ENCODE assay signal across 8 cellular contexts in the genomic region with DNA sequence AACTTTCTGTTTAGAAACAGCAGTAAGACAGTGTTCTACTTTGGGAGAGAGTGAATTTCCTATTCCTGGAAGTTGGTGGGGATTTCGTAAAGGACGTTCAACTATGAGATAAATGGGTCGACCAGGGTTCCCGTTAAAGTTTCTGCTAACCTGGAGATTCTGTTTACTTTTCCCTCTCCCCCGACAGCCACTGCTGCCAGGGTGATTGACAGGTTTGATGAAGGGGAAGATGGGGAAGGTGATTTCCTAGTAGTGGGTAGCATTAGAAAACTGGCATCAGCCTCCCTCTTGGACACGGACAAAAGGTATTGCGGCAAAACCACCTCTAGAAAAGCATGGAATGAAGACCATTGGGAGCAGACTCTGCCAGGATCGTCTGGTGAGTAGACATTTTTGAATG. TPM values are rescaled to one million over a fixed set of nuclear protein-coding genes. Genes with fewer than 3 reads are reported as not detected.
DNase-seq lines count a peak whose midpoint lies in the region; ATAC-seq and TF ChIP-seq lines count a peak whose summit lies in the region.

No MANE protein-coding gene starts in this region.

- no peak overlapping the region for H3K27ac ChIP-seq in KMS-11

- no peak for ATAC-seq in natural killer cell
- ATAC-seq in GM18858 (IDR thresholded peaks at IDR 0.05; ENCODE audit: unreplicated experiment), result no peak

- H3K4me3 ChIP-seq in BE2C (ENCODE audit: low read depth, low read length), result peak overlapping the region; percentile 83
- H3K4me3 ChIP-seq in KMS-11 (IDR thresholded peaks at IDR 0.05; ENCODE audit: insufficient read depth, low read depth, low read length), result no peak overlapping the region
- H3K4me3 ChIP-seq in choroid plexus epithelial cell (ENCODE audit: low read depth, low read length), result peak overlapping the region; percentile 90

- H3K27me3 ChIP-seq in BE2C (peaks cover 29% of the 10 kb centered on the region), KMS-11 (ENCODE audit: insufficient read depth, low read depth) (peaks cover under 1% of the 10 kb centered on the region; the same call in 1 of the 2 replicates)

- H3K4me1 Mint-ChIP-seq in natural killer cell, result peaks cover 59 to 62% of the 10 kb centered on the region in 2 donors

- H3K4me1 ChIP-seq in BE2C, result no peaks in the 10 kb centered on the region
- peaks cover 30% of the 10 kb centered on the region for H3K4me1 ChIP-seq in KMS-11 (ENCODE audit: low read depth, poor library complexity, severe bottlenecking)

- DNase-seq in BE2C (no peak), choroid plexus epithelial cell (ENCODE audit: low read depth) (no peak), natural killer cell (no peak), COLO668 (lab: John Stamatoyannopoulos, UW; ENCODE audit: unreplicated experiment) (no peak), NOMO-1 treated with DMSO at 0.1 percent for 48 hours (lab: John Stamatoyannopoulos, UW; ENCODE audit: unreplicated experiment) (no peak), hippocampal formation (lab: John Stamatoyannopoulos, UW) (no peak)

- peak overlapping the region; percentile 61 for H3K4me2 ChIP-seq in KMS-11

- peaks cover 24% of the 10 kb centered on the region for H3K36me3 Mint-ChIP-seq in natural killer cell

- TF ChIP-seq CTCF in BE2C (IDR thresholded peaks at IDR 0.05; ENCODE audit: low read depth, low read length), result no peak
- TF ChIP-seq CTCF in KMS-11 (conservative IDR thresholded peaks at IDR 0.05; ENCODE audit: low read depth, low read length), result no peak
- no peak for TF ChIP-seq CTCF in choroid plexus epithelial cell (conservative IDR thresholded peaks at IDR 0.05; ENCODE audit: low read depth, low read length)
- no peak for TF ChIP-seq CTCF in natural killer cell (IDR thresholded peaks at IDR 0.05)

- H3K36me3 ChIP-seq in BE2C (peaks cover 46% of the 10 kb centered on the region), KMS-11 (ENCODE audit: insufficient read depth) (peaks cover 7% of the 10 kb centered on the region; the same call in 1 of the 2 replicates)

- no peaks in the 10 kb centered on the region for H3K9me3 ChIP-seq in BE2C

- intact Hi-C loops in natural killer cell (cut with micrococcal nuclease), result no loop called here

- H3K9me3 Mint-ChIP-seq in natural killer cell, result no peaks in the 10 kb centered on the region

- H4K20me1 ChIP-seq in KMS-11 (ENCODE audit: insufficient read depth), result no peaks in the 10 kb centered on the region; the same call in 1 of the 2 replicates

- H3K27me3 Mint-ChIP-seq in natural killer cell (ENCODE audit: low read depth in 2 of 2), result peaks cover 18 to 22% of the 10 kb centered on the region in 2 donors

- H3K4me3 Mint-ChIP-seq in natural killer cell, result peak overlapping the region; percentile 100

- peaks cover 34% of the 10 kb centered on the region for H3K79me2 ChIP-seq in KMS-11 (ENCODE audit: insufficient read depth, low read depth)

- H2AFZ ChIP-seq in KMS-11 (ENCODE audit: low read depth), result no peak overlapping the region

- peak overlapping the region; percentile 91; the same call in 1 of the 2 replicates for H3K9ac ChIP-seq in KMS-11

- peak overlapping the region; percentile 95 to 96 for H3K27ac Mint-ChIP-seq in natural killer cell

RNA-seq across cellular contexts. Expression of a gene that starts 1.3 kb away (rescaled TPM):
- 102 TPM for polyA plus RNA-seq in BE2C (2012; ENCODE audit: insufficient read depth, insufficient read length, low read depth)
- total RNA-seq in natural killer cell, result 10 to 100 TPM; 60.1 to 67.2 (median 63.2) TPM

RNA-seq across cellular contexts. Expression of a gene that starts 12.8 kb away (rescaled TPM):
- polyA plus RNA-seq in BE2C (2012; ENCODE audit: insufficient read depth, insufficient read length, low read depth), result not detected
- not detected for total RNA-seq in natural killer cell
